ENCODE assay signal across 26 cellular contexts in genomic region chr11:30549565-30549964, GRCh38. TPM values are rescaled to one million over a fixed set of nuclear protein-coding genes. Genes with fewer than 3 reads are reported as not detected.
A peak's percentile ranks its signal among the peaks of the same experiment; 100 is the strongest.
DNase-seq lines count a peak whose midpoint lies in the region; ATAC-seq, FAIRE-seq and TF ChIP-seq lines count a peak whose summit lies in the region.
"Had no signal": no experiment of that assay in that cellular context is flagged by ENCODE, and none has a peak within 500 bp of the region (broad histone marks: within the 10 kb centered on the region; RNA-seq: fewer than 3 reads in every experiment).

No MANE protein-coding gene starts in this region.

- TF ChIP-seq CTCF in left ventricle myocardium inferior (IDR thresholded peaks at IDR 0.05; ENCODE audit: borderline replicate concordance): no peak
- no peak for TF ChIP-seq CTCF in H1 (IDR thresholded peaks at IDR 0.05; ENCODE audit: control extremely low read depth in 1 of 3, insufficient read depth in 1 of 3, low read depth in 1 of 3, low read length in 3 of 3)
- TF ChIP-seq CTCF in testis (IDR thresholded peaks at IDR 0.05): no peak

- no peak overlapping the region for H4K5ac ChIP-seq in H1 (ENCODE audit: insufficient read length, low read depth, low read length)

- H2BK20ac ChIP-seq in H1 (ENCODE audit: low read length): no peak overlapping the region

- TF ChIP-seq POLR2A in H1 (IDR thresholded peaks at IDR 0.05; ENCODE audit: control extremely low read depth in 1 of 2, low read depth in 2 of 2, low read length in 2 of 2) (no peak), testis (IDR thresholded peaks at IDR 0.05) (no peak)

- H3K9ac ChIP-seq in H1 (replicated peaks in 1 of 4; ENCODE audit: extremely low read depth in 1 of 4, low read depth in 3 of 4, low read length in 3 of 4): no peak overlapping the region
- H3K9ac ChIP-seq: BLaER1 had no signal

- no peak overlapping the region for H3K23ac ChIP-seq in H1 (ENCODE audit: insufficient read length)

- CTCF ChIA-PET in H1 (lab: Charles Lee; ENCODE audit: partially characterized antibody): interaction anchor here (1.0 to 1.3 kb wide), 3 partner anchors 10 to 103 kb away, joined by 3 read pairs; no protein-coding TSS in a partner anchor

- intact Hi-C loops in left ventricle myocardium inferior (cut with micrococcal nuclease) (no loop called here), right cardiac atrium (cut with DNase I) (no loop called here), testis (cut with DNase I; ENCODE audit: low total_unique reads) (no loop called here)

- H2BK15ac ChIP-seq in H1 (ENCODE audit: low read length): no peak overlapping the region

- no peak overlapping the region; the same call in 1 of the 2 replicates for H3K18ac ChIP-seq in H1 (ENCODE audit: extremely low read depth, low read length)

- H4K8ac ChIP-seq in H1 (ENCODE audit: extremely low read depth, insufficient read depth, low read length): no peak overlapping the region

- no peak overlapping the region for H2BK5ac ChIP-seq in H1 (ENCODE audit: low read depth, low read length)

- no peak overlapping the region for H3K56ac ChIP-seq in H1 (replicated peaks; ENCODE audit: insufficient read length, low read depth, low read length)

- no peak overlapping the region for H3K4ac ChIP-seq in H1 (replicated peaks; ENCODE audit: insufficient read length, low read depth, low read length)

- no peak overlapping the region for H2BK120ac ChIP-seq in H1 (replicated peaks; ENCODE audit: low read depth, low read length)

- H4K91ac ChIP-seq in H1 (replicated peaks; ENCODE audit: insufficient read length, low read length): no peak overlapping the region

- H3K27me3 ChIP-seq in left ventricle myocardium inferior (ENCODE audit: low read depth) (no peaks in the 10 kb centered on the region), right cardiac atrium (ENCODE audit: control insufficient read depth, insufficient read depth) (no peaks in the 10 kb centered on the region), H1 (replicated peaks in 1 of 4; ENCODE audit: control insufficient read depth in 3 of 4, extremely low read depth in 1 of 4, insufficient read depth in 3 of 4, low read length in 3 of 4) (peaks cover 0 to 10% (median 2%) of the 10 kb centered on the region in 4 experiments; a peak in 4 of 7 replicates), testis (no peaks in the 10 kb centered on the region)
- H3K27me3 ChIP-seq: BLaER1, SJCRH30 had no signal

- H3K14ac ChIP-seq in H1 (ENCODE audit: insufficient read length): no peak overlapping the region

- no peaks in the 10 kb centered on the region for H3K79me1 ChIP-seq in H1 (ENCODE audit: low read depth, low read length)

- H4K20me1 ChIP-seq in H1 (replicated peaks in 1 of 2; ENCODE audit: control insufficient read depth in 1 of 2, insufficient read depth in 2 of 2, low read length in 2 of 2): no peaks in the 10 kb centered on the region
- H4K20me1 ChIP-seq: BLaER1 had no signal

- H3K9me3 ChIP-seq in left ventricle myocardium inferior (replicated peaks) (no peaks in the 10 kb centered on the region), right cardiac atrium (ENCODE audit: control insufficient read depth, low read length) (no peaks in the 10 kb centered on the region), H1 (ENCODE audit: insufficient read depth in 2 of 2, low read depth in 1 of 2, low read length in 1 of 2) (no peaks in the 10 kb centered on the region), testis (no peaks in the 10 kb centered on the region)
- H3K9me3 ChIP-seq: BLaER1, SJCRH30 had no signal

- no peak for FAIRE-seq in H1 (lab: Jason Lieb, UNC)
- FAIRE-seq: A204.1, H54, HTR-8/SVneo, K562, RCC 7860 had no signal

- no peaks in the 10 kb centered on the region for H3K23me2 ChIP-seq in H1 (ENCODE audit: low read depth, low read length)

- peaks cover 14% of the 10 kb centered on the region for H3K4me1 ChIP-seq in left ventricle myocardium inferior
- H3K4me1 ChIP-seq in right cardiac atrium (ENCODE audit: control insufficient read depth, insufficient read depth, low read length): peaks cover 1% of the 10 kb centered on the region
- H3K4me1 ChIP-seq in H1 (replicated peaks in 1 of 4; ENCODE audit: control insufficient read depth in 3 of 4, insufficient read depth in 4 of 4, low read length in 3 of 4): peaks cover 5 to 32% (median 21%) of the 10 kb centered on the region in 4 experiments
- H3K4me1 ChIP-seq in testis: peaks cover 9% of the 10 kb centered on the region
- H3K4me1 ChIP-seq: BLaER1 had no signal

- H3K27ac ChIP-seq in left ventricle myocardium inferior (replicated peaks) (no peak overlapping the region), right cardiac atrium (ENCODE audit: low read length) (no peak overlapping the region), H1 (ENCODE audit: low read depth, low read length) (no peak overlapping the region), testis (no peak overlapping the region)
- H3K27ac ChIP-seq: BLaER1, SJCRH30 had no signal

- no peak overlapping the region for H3K4me2 ChIP-seq in H1 (ENCODE audit: insufficient read depth in 1 of 2, low read depth in 2 of 2, low read length in 2 of 2)
- H3K4me2 ChIP-seq: BLaER1 had no signal

- H2AFZ ChIP-seq in H1 (ENCODE audit: low read length): no peak overlapping the region

- 59% methylated on average over 4 of the region's 4 CpGs for WGBS in right cardiac atrium
- WGBS in H1 (ENCODE audit: extremely low coverage in 1 of 2, insufficient coverage in 1 of 2, insufficient read length in 1 of 2, insufficient replicate concordance in 2 of 2, low coverage in 1 of 2, low lambda C conversion rate in 2 of 2, missing lambda C conversion rate in 1 of 2), 2 experiments: 82% methylated on average over 4 of the region's 4 CpGs; no CpG with 5 or more reads in 1 of the 2 experiments
- WGBS in testis, 2 donors: 29 to 49% methylated on average over 4 of the region's 4 CpGs

- no peak for DNase-seq in left ventricle myocardium inferior
- DNase-seq in right cardiac atrium: no peak
- DNase-seq in H1 (ENCODE audit: low read depth in 1 of 2, low spot score in 2 of 2): no peak
- peak; percentile 40 for DNase-seq in testis
- DNase-seq in RKO (ENCODE audit: low spot score): no peak
- DNase-seq in GM03348 (ENCODE audit: low spot score): no peak
- DNase-seq: CD4-positive, CD25-positive, alpha-beta regulatory T cell; DMS153; Kasumi-1; NCI-H1092 treated with DMSO at 0.1 percent for 48 hours; NCI-H1436 treated with DMSO at 0.1 percent for 48 hours; NCI-H187 treated with DMSO at 0.1 percent for 48 hours; NCI-H2171 treated with DMSO at 0.1 percent for 48 hours; NCI-H345; NCI-H510A treated with DMSO at 0.1 percent for 48 hours; SJCRH30 had no signal

- 0 out of 2 replicates have a peak overlapping the region, but pooled peaks have one; percentile 29 for H2AK5ac ChIP-seq in H1 (ENCODE audit: low read depth, low read length)

- no peak for ATAC-seq in right cardiac atrium
- no peak for ATAC-seq in HG02852 (IDR thresholded peaks at IDR 0.05; ENCODE audit: unreplicated experiment)
- ATAC-seq: K562, SK-N-SH treated with all-trans-retinoic acid at 6 μM for 48 hours had no signal

- H3K79me2 ChIP-seq in H1 (ENCODE audit: control insufficient read depth in 1 of 2, insufficient read depth in 2 of 2, low read length in 2 of 2): no peaks in the 10 kb centered on the region

- H3K4me3 ChIP-seq in left ventricle myocardium inferior (peak overlapping the region; percentile 3), right cardiac atrium (ENCODE audit: low read length) (no peak overlapping the region), H1 (ENCODE audit: extremely low read depth in 1 of 4, insufficient read depth in 2 of 4, low read depth in 3 of 4, low read length in 4 of 4) (no peak overlapping the region), testis (no peak overlapping the region)
- H3K4me3 ChIP-seq: BLaER1, K562, SJCRH30 had no signal

- H3K36me3 ChIP-seq in left ventricle myocardium inferior (no peaks in the 10 kb centered on the region), H1 (ENCODE audit: control insufficient read depth in 2 of 4, insufficient read depth in 4 of 4, low read length in 3 of 4) (no peaks in the 10 kb centered on the region), testis (ENCODE audit: low read depth, missing control alignments) (no peaks in the 10 kb centered on the region)
- H3K36me3 ChIP-seq: BLaER1, SJCRH30 had no signal

- POLR2A ChIA-PET in H1 (lab: Charles Lee; ENCODE audit: partially characterized antibody): no interaction called here

- no peak overlapping the region for H2BK12ac ChIP-seq in H1 (ENCODE audit: low read depth, low read length)

- no peak for TF ChIP-seq EP300 in H1 (IDR thresholded peaks at IDR 0.05; ENCODE audit: borderline replicate concordance in 1 of 2, low read depth in 2 of 2, low read length in 2 of 2)

- TF ChIP-seq RAD21 in H1 (IDR thresholded peaks at IDR 0.05 in 1 of 2, conservative IDR thresholded peaks at IDR 0.05 in 1 of 2; ENCODE audit: low read depth in 2 of 2, low read length in 2 of 2): no peak

TF ChIP-seq in H1, 55 proteins besides CTCF, POLR2A, EP300 and RAD21 (continues in another document):
- TF ChIP-seq HDAC2 (IDR thresholded peaks at IDR 0.05; ENCODE audit: borderline replicate concordance in 1 of 2, low read depth in 2 of 2, low read length in 2 of 2) (no peak), CHD1 (IDR thresholded peaks at IDR 0.05; ENCODE audit: low read depth, low read length) (no peak), GTF2F1 (IDR thresholded peaks at IDR 0.05; ENCODE audit: borderline replicate concordance, low read depth, low read length) (no peak), SAP30 (IDR thresholded peaks at IDR 0.05; ENCODE audit: insufficient read depth, insufficient replicate concordance, low read length) (no peak), CTBP2 (IDR thresholded peaks at IDR 0.05; ENCODE audit: borderline replicate concordance, insufficient read depth, insufficient read length, low read length) (no peak), SIRT6 (IDR thresholded peaks at IDR 0.05; ENCODE audit: low read length) (no peak), TCF12 (IDR thresholded peaks at IDR 0.05; ENCODE audit: low read depth, low read length) (no peak), EZH2 (IDR thresholded peaks at IDR 0.05; ENCODE audit: low read depth, low read length, severe bottlenecking) (no peak), SIN3A (conservative IDR thresholded peaks at IDR 0.05 in 1 of 2, IDR thresholded peaks at IDR 0.05 in 1 of 2; ENCODE audit: low read depth in 1 of 2, low read length in 2 of 2) (no peak)

RNA-seq across cellular contexts. Expression of gene MPPED2, which starts 36.6 kb away (rescaled TPM):
- total RNA-seq in left ventricle myocardium inferior (10.8 TPM), right cardiac atrium (1 to 10 TPM; 2.4 to 3.8 (median 3.6) TPM), testis (10 to 100 TPM; 13.1 to 13.4 TPM)
- polyA plus RNA-seq in right cardiac atrium (1.7 TPM), H1 (2011; rRNA removed) (1.3 TPM in 2 replicates), testis (ENCODE audit: insufficient read depth, low read depth, low replicate concordance) (5.0 TPM)
- 3.5 and 6.2 TPM in 2 replicates for total RNA-seq in H1 (2021; fragmentation: NEBNext Ultra II Directional; extraction: Animal tissue kit (Norgen Biotek cat#: 25700))
- 1.2 TPM for polyA plus RNA-seq in H1 (2011; cell fraction: cytosol; rRNA removed)
- polyA plus RNA-seq in H1 (2011; cell fraction: nucleus; rRNA removed): 4.9 TPM
- polyA plus RNA-seq in H1 (2012, experiment 1 of 2): 3.0 to 4.8 TPM (median 3.8 TPM) in 4 replicates
- 2.1 TPM for polyA plus RNA-seq in H1 (2012, experiment 2 of 2)
- polyA plus RNA-seq in H1 (2013, experiment 1 of 2): 2.7 TPM
- 2.2 TPM for polyA plus RNA-seq in H1 (2013, experiment 2 of 2)
- polyA minus RNA-seq in H1 (2011; rRNA and poly(A)+ RNA removed): 7.7 and 10.8 TPM in 2 replicates
- 2.0 TPM for polyA minus RNA-seq in H1 (2011; cell fraction: cytosol; rRNA and poly(A)+ RNA removed)
- 22.9 TPM for polyA minus RNA-seq in H1 (2011; cell fraction: nucleus; rRNA and poly(A)+ RNA removed)
- total RNA-seq: G401, K562 had no signal
- polyA plus RNA-seq: AG04450, K562 had no signal
